Comparison of ENCODE assay signal across 12 cellular contexts in genomic region chr17:954431-955164, GRCh38. TPM values are rescaled to one million over a fixed set of nuclear protein-coding genes. Genes with fewer than 3 reads are reported as not detected.
DNase-seq lines count a peak whose midpoint lies in the region; TF ChIP-seq lines count a peak whose summit lies in the region.
"Had no signal": no experiment of that assay in that cellular context is flagged by ENCODE, and none has a peak within 500 bp of the region (broad histone marks: within the 10 kb centered on the region; RNA-seq: fewer than 3 reads in every experiment).

No MANE protein-coding gene starts in this region.

- DNase-seq in ELR (ENCODE audit: low read depth) (peak; percentile 34), amniotic epithelial cell (ENCODE audit: low read depth) (peak; percentile 73), hepatocyte (ENCODE audit: low spot score) (peak; percentile 69), retinal pigment epithelial cell (ENCODE audit: low read depth) (peak; percentile 95), SHP77 treated with DMSO at 0.1 percent for 48 hours (lab: John Stamatoyannopoulos, UW) (no peak), activated gamma-delta T cell treated with Interleukin-2 at 50 U/mL for 16 hours (no peak), erythroblast (lab: John Stamatoyannopoulos, UW) (no peak), DMS 273 (lab: John Stamatoyannopoulos, UW; ENCODE audit: unreplicated experiment) (no peak)
- DNase-seq: activated CD4-positive, alpha-beta T cell treated with anti-CD3 and anti-CD28 coated beads for 48 hours; DMS 273 treated with DMSO at 0.1 percent for 48 hours; NCI-H1694; pancreas had no signal

- peak overlapping the region; percentile 87 for H3K27ac ChIP-seq in hepatocyte
- H3K27ac ChIP-seq: pancreas had no signal

- H3K27me3 ChIP-seq in hepatocyte, result no peaks in the 10 kb centered on the region
- H3K27me3 ChIP-seq: pancreas had no signal

- no peak for TF ChIP-seq POLR2A in erythroblast (IDR thresholded peaks at IDR 0.05; ENCODE audit: low read length)

- no peak overlapping the region for H2AFZ ChIP-seq in hepatocyte

- H3K79me2 ChIP-seq in hepatocyte, result peaks cover 77% of the 10 kb centered on the region

- WGBS in hepatocyte (ENCODE audit: low lambda C conversion rate, missing lambda C conversion rate), result 59% methylated on average over 23 of the region's 23 CpGs

- no peaks in the 10 kb centered on the region for H4K20me1 ChIP-seq in hepatocyte (ENCODE audit: insufficient read depth, poor library complexity, severe bottlenecking)

- H3K4me1 ChIP-seq in hepatocyte (ENCODE audit: insufficient read depth), result peaks cover 24% of the 10 kb centered on the region
- H3K4me1 ChIP-seq: pancreas had no signal

- no peaks in the 10 kb centered on the region for H3K36me3 ChIP-seq in hepatocyte (replicated peaks; ENCODE audit: insufficient read depth, low read depth)
- H3K36me3 ChIP-seq: pancreas had no signal

- TF ChIP-seq CTCF in hepatocyte (IDR thresholded peaks at IDR 0.05; ENCODE audit: poor library complexity) (no peak), retinal pigment epithelial cell (conservative IDR thresholded peaks at IDR 0.05; ENCODE audit: low read depth, low read length) (no peak)

- no peaks in the 10 kb centered on the region for H3K9me3 ChIP-seq in hepatocyte (ENCODE audit: low read depth)
- H3K9me3 ChIP-seq: pancreas had no signal

- H3K4me2 ChIP-seq in hepatocyte, result no peak overlapping the region

- H3K9me2 ChIP-seq in hepatocyte (replicated peaks; ENCODE audit: insufficient read depth), result no peaks in the 10 kb centered on the region

- no peak overlapping the region for H3K4me3 ChIP-seq in hepatocyte
- no peak overlapping the region for H3K4me3 ChIP-seq in retinal pigment epithelial cell (ENCODE audit: low read length)
- H3K4me3 ChIP-seq: pancreas had no signal

RNA-seq across cellular contexts. Expression of gene NXN, which starts 25.0 kb away (rescaled TPM):
- total RNA-seq in hepatocyte, result 55.0 and 58.7 TPM in 2 replicates
- polyA plus RNA-seq in hepatocyte, result 74.1 and 88.0 TPM in 2 replicates

RNA-seq across cellular contexts. Expression of gene TIMM22, which starts 42.3 kb away (rescaled TPM):
- total RNA-seq in hepatocyte, result 16.2 and 16.7 TPM in 2 replicates
- polyA plus RNA-seq in hepatocyte, result 18.4 and 25.3 TPM in 2 replicates

Comparison
In these comparisons a context has a peak if more than half of its experiments do, and no peak if none do; other contexts are left out.
1. DNase-seq: peak in ELR (single experiment), amniotic epithelial cell (single experiment), hepatocyte (single experiment) and retinal pigment epithelial cell (single experiment); none in SHP77 treated with DMSO at 0.1 percent for 48 hours (single experiment), activated gamma-delta T cell treated with Interleukin-2 at 50 U/mL for 16 hours (single experiment), erythroblast (0 of 2) and DMS 273 (single experiment).